In genomic region chr6:39231386-39231785, GRCh38 we compare ENCODE assay signal across 1 cellular context.
TF ChIP-seq lines count a peak whose summit lies in the region.

No MANE protein-coding gene starts in this region.

TF ChIP-seq in H1, 55 proteins besides CTCF, POLR2A, EP300 and RAD21:
- TF ChIP-seq FOSL1 (IDR thresholded peaks at IDR 0.05; ENCODE audit: insufficient read depth, low read depth, low read length): no peak
- no peak for TF ChIP-seq CHD2 (IDR thresholded peaks at IDR 0.05; ENCODE audit: low read length)
- 0 out of 2 replicates have a peak, but pooled peaks have one; percentile 1 for TF ChIP-seq TAF1 (IDR thresholded peaks at IDR 0.05; ENCODE audit: low read depth, low read length)
- TF ChIP-seq KDM4A (IDR thresholded peaks at IDR 0.05; ENCODE audit: low read depth, low read length, severe bottlenecking): no peak
- TF ChIP-seq ZNF274 (IDR thresholded peaks at IDR 0.05; ENCODE audit: borderline replicate concordance, extremely low read depth, low read length): no peak
- TF ChIP-seq HDAC2 (IDR thresholded peaks at IDR 0.05; ENCODE audit: borderline replicate concordance in 1 of 2, low read depth in 2 of 2, low read length in 2 of 2): no peak
- no peak for TF ChIP-seq RBBP5 (IDR thresholded peaks at IDR 0.05; ENCODE audit: borderline replicate concordance, low read depth, low read length)
